ENCODE assay signal across 27 cellular contexts in genomic region chr4:45316257-45316656, GRCh38.
"Had no signal": no experiment of that assay in that cellular context is flagged by ENCODE, and none has a peak within 500 bp of the region (broad histone marks: within the 10 kb centered on the region; RNA-seq: fewer than 3 reads in every experiment).

No MANE protein-coding gene starts in this region.

- H3K4me2 ChIP-seq: neural progenitor cell had no signal

- H3K9ac ChIP-seq: neural progenitor cell, parathyroid adenoma had no signal

- H3K27me3 Mint-ChIP-seq: progenitor cell of endocrine pancreas; stimulated activated naive B cell treated with anti-CD40 and anti-IgM and Interleukin-4, amounts not matched to agents 10 μg/mL and 1 μg/mL and 100 μg/mL, for 72 hours; stimulated activated naive CD8-positive, alpha-beta T cell treated with anti-CD3 and anti-CD28 coated beads, Interleukin-15, Interleukin-2, amounts not matched to agents 100 ng/mL and 50 ng/mL, for 24 hours had no signal

- H2AFZ ChIP-seq: neural progenitor cell, parathyroid adenoma had no signal

- H3K36me3 Mint-ChIP-seq: neural progenitor cell; stimulated activated effector memory CD8-positive, alpha-beta T cell treated with anti-CD3 and anti-CD28 coated beads, Interleukin-12 subunit alpha, Interleukin-12 subunit beta, amount 100 ng/mL, for 72 hours; stimulated activated naive B cell treated with anti-CD40 and anti-IgM and Interleukin-4, amounts not matched to agents 10 μg/mL and 1 μg/mL and 100 μg/mL, for 72 hours had no signal

- H3K27ac ChIP-seq: neural progenitor cell, ovary, parathyroid adenoma, psoas muscle, right lobe of liver, sigmoid colon, stomach, thyroid gland, tibial nerve, upper lobe of left lung, vagina had no signal

- ATAC-seq: psoas muscle; right cardiac atrium; right lobe of liver; stimulated activated effector memory CD8-positive, alpha-beta T cell treated with anti-CD3 and anti-CD28 coated beads, Interleukin-12 subunit alpha, Interleukin-12 subunit beta, amount 100 ng/mL, for 72 hours; stimulated activated naive B cell treated with anti-CD40 and anti-IgM and Interleukin-4, amounts not matched to agents 10 μg/mL and 1 μg/mL and 100 μg/mL, for 72 hours had no signal

- H3K9me3 ChIP-seq: ovary, psoas muscle, right lobe of liver, sigmoid colon, thoracic aorta, thyroid gland, tibial nerve, vagina had no signal

- H3K4me1 ChIP-seq: neural progenitor cell, parathyroid adenoma, psoas muscle, right lobe of liver, sigmoid colon, thyroid gland, tibial nerve, upper lobe of left lung, vagina had no signal

- H3K36me3 ChIP-seq: neural progenitor cell, ovary, right lobe of liver, sigmoid colon, stomach, thoracic aorta, thyroid gland, tibial nerve, upper lobe of left lung, vagina had no signal

- H3K4me3 ChIP-seq: neural progenitor cell, ovary, psoas muscle, right lobe of liver, sigmoid colon, stomach, thoracic aorta, thyroid gland, tibial nerve, upper lobe of left lung, vagina had no signal

- DNase-seq: occipital lobe; ovary; posterior cingulate gyrus; psoas muscle; right cardiac atrium; right lobe of liver; sigmoid colon; small intestine; stimulated activated CD4-positive, alpha-beta T cell treated with anti-CD3 and anti-CD28 coated beads, Interleukin-15, amount 100 ng/mL, for 24 hours; stimulated activated CD4-positive, alpha-beta T cell treated with anti-CD3 and anti-CD28 coated beads, Interleukin-2, amount 100 ng/mL, for 24 hours; stimulated activated CD4-positive, alpha-beta T cell treated with anti-CD3 and anti-CD28 coated beads, Interleukin-2, amount 100 ng/mL, for 48 hours; stimulated activated CD4-positive, alpha-beta T cell treated with anti-CD3 and anti-CD28 coated beads, Interleukin-4, amount 100 ng/mL, for 24 hours; stimulated activated naive B cell treated with anti-CD40 and anti-IgM and Interleukin-4, amounts not matched to agents 10 μg/mL and 1 μg/mL and 100 μg/mL, for 72 hours; stimulated activated naive CD4-positive, alpha-beta T cell treated with Interleukin-2 at 50 U/mL for 16 hours; stomach; thyroid gland; trophoblast cell; upper lobe of left lung had no signal

- H3K27me3 ChIP-seq: neural progenitor cell, ovary, right lobe of liver, sigmoid colon, stomach, thyroid gland, tibial nerve, upper lobe of left lung, vagina had no signal

- H3K9me3 Mint-ChIP-seq: nephron, neural progenitor cell had no signal

- H3K4me3 Mint-ChIP-seq: nephron; neural progenitor cell; stimulated activated effector memory CD8-positive, alpha-beta T cell treated with anti-CD3 and anti-CD28 coated beads, Interleukin-12 subunit alpha, Interleukin-12 subunit beta, amount 100 ng/mL, for 72 hours; stimulated activated naive B cell treated with anti-CD40 and anti-IgM and Interleukin-4, amounts not matched to agents 10 μg/mL and 1 μg/mL and 100 μg/mL, for 72 hours; stimulated activated naive CD8-positive, alpha-beta T cell treated with anti-CD3 and anti-CD28 coated beads, Interleukin-15, Interleukin-2, amounts not matched to agents 100 ng/mL and 50 ng/mL, for 24 hours had no signal

- H3K79me2 ChIP-seq: parathyroid adenoma had no signal

- H3K4me1 Mint-ChIP-seq: nephron; stimulated activated effector memory CD8-positive, alpha-beta T cell treated with anti-CD3 and anti-CD28 coated beads, Interleukin-12 subunit alpha, Interleukin-12 subunit beta, amount 100 ng/mL, for 72 hours; stimulated activated naive B cell treated with anti-CD40 and anti-IgM and Interleukin-4, amounts not matched to agents 10 μg/mL and 1 μg/mL and 100 μg/mL, for 72 hours had no signal

- H3K27ac Mint-ChIP-seq: nephron; neural progenitor cell; progenitor cell of endocrine pancreas; stimulated activated effector memory CD8-positive, alpha-beta T cell treated with anti-CD3 and anti-CD28 coated beads, Interleukin-12 subunit alpha, Interleukin-12 subunit beta, amount 100 ng/mL, for 72 hours; stimulated activated naive B cell treated with anti-CD40 and anti-IgM and Interleukin-4, amounts not matched to agents 10 μg/mL and 1 μg/mL and 100 μg/mL, for 72 hours; stimulated activated naive CD8-positive, alpha-beta T cell treated with anti-CD3 and anti-CD28 coated beads, Interleukin-15, Interleukin-2, amounts not matched to agents 100 ng/mL and 50 ng/mL, for 24 hours had no signal
